In genomic region chr17:879546-879945, GRCh38 we compare ENCODE assay signal across 8 cellular contexts.
A peak's percentile ranks its signal among the peaks of the same experiment; 100 is the strongest.
DNase-seq lines count a peak whose midpoint lies in the region; ATAC-seq and TF ChIP-seq lines count a peak whose summit lies in the region.

No MANE protein-coding gene starts in this region.

- H3K36me3 ChIP-seq in muscle layer of colon (ENCODE audit: insufficient read depth, low read length), result no peaks in the 10 kb centered on the region

- peaks cover 21% of the 10 kb centered on the region for H3K27me3 Mint-ChIP-seq in activated CD8-positive, alpha-beta T cell treated with anti-CD3 and anti-CD28 coated beads, Interleukin-2, amount 10 ng/mL, durations not matched to agents 7 days and 5 days (ENCODE audit: low read depth)
- H3K27me3 Mint-ChIP-seq in endothelial cell (ENCODE audit: unreplicated experiment), result peaks cover 18% of the 10 kb centered on the region

- ATAC-seq in activated CD8-positive, alpha-beta T cell treated with anti-CD3 and anti-CD28 coated beads, Interleukin-2, amount 10 ng/mL, durations not matched to agents 7 days and 5 days, result peak; percentile 55
- ATAC-seq in GM19328 (IDR thresholded peaks at IDR 0.05; ENCODE audit: unreplicated experiment) (no peak), GM18867 (IDR thresholded peaks at IDR 0.05; ENCODE audit: unreplicated experiment) (no peak)

- H3K36me3 Mint-ChIP-seq in activated CD8-positive, alpha-beta T cell treated with anti-CD3 and anti-CD28 coated beads, Interleukin-2, amount 10 ng/mL, durations not matched to agents 7 days and 5 days (ENCODE audit: low read depth), result no peaks in the 10 kb centered on the region
- peaks cover 5% of the 10 kb centered on the region for H3K36me3 Mint-ChIP-seq in endothelial cell (ENCODE audit: low read depth, unreplicated experiment)

- DNase-seq in GM13976 (ENCODE audit: low spot score), result peak; percentile 81
- DNase-seq in NCI-H226, result peak; percentile 96
- peak; percentile 79 for DNase-seq in activated CD8-positive, alpha-beta T cell treated with anti-CD3 and anti-CD28 coated beads, Interleukin-2, amount 10 ng/mL, durations not matched to agents 7 days and 5 days
- DNase-seq in endothelial cell (ENCODE audit: low spot score), result peak; percentile 60
- peak; percentile 15 for DNase-seq in stimulated activated CD8-positive, alpha-beta memory T cell treated with anti-CD3 and anti-CD28 coated beads, Interleukin-7, amount 100 ng/mL, for 24 hours (ENCODE audit: low read depth)

- no peak overlapping the region for H3K4me3 ChIP-seq in muscle layer of colon (ENCODE audit: low read depth in 1 of 2, low read length in 2 of 2)

- POLR2A ChIA-PET in activated CD8-positive, alpha-beta T cell treated with anti-CD3 and anti-CD28 coated beads, Interleukin-2, amount 10 ng/mL, durations not matched to agents 7 days and 5 days (lab: Charles Lee), result interaction anchor here (1.1 kb wide), 1 partner anchor 117 kb away, joined by 4 read pairs; the partner anchor contains the start of gene TIMM22

- peaks cover 47% of the 10 kb centered on the region for H3K4me1 ChIP-seq in muscle layer of colon (ENCODE audit: insufficient read depth, low read length)

- TF ChIP-seq CTCF in GM13976 (IDR thresholded peaks at IDR 0.05; ENCODE audit: borderline replicate concordance, control extremely low read depth, extremely low read depth, insufficient read depth, missing control alignments) (peak; percentile 39), endothelial cell (IDR thresholded peaks at IDR 0.05; ENCODE audit: unreplicated experiment) (peak; percentile 59)

- peaks cover 22% of the 10 kb centered on the region for H3K4me1 Mint-ChIP-seq in activated CD8-positive, alpha-beta T cell treated with anti-CD3 and anti-CD28 coated beads, Interleukin-2, amount 10 ng/mL, durations not matched to agents 7 days and 5 days (ENCODE audit: low read depth)
- H3K4me1 Mint-ChIP-seq in endothelial cell (ENCODE audit: unreplicated experiment), result peaks cover 36% of the 10 kb centered on the region

- no peaks in the 10 kb centered on the region for H3K9me3 ChIP-seq in muscle layer of colon (ENCODE audit: low read length)

- peak overlapping the region; percentile 73 for H3K27ac ChIP-seq in muscle layer of colon (ENCODE audit: low read depth, low read length)

- in situ Hi-C loops in GM13976 (cut with MboI; ENCODE audit: low sequenced_read_pairs, unreplicated experiment), result no loop called here

- CTCF ChIA-PET in activated CD8-positive, alpha-beta T cell treated with anti-CD3 and anti-CD28 coated beads, Interleukin-2, amount 10 ng/mL, durations not matched to agents 7 days and 5 days (lab: Charles Lee), result interaction anchor here (0.6 to 6.2 kb wide), 17 partner anchors 8 to 177 kb away, joined by 3 to 62 read pairs (median 4); partner anchors contain the start of genes GLOD4, MRM3, NXN and TIMM22

- H3K27me3 ChIP-seq in muscle layer of colon (ENCODE audit: control insufficient read depth in 1 of 2, insufficient read depth in 2 of 2, low read length in 2 of 2), result no peaks in the 10 kb centered on the region

- H3K9ac ChIP-seq in muscle layer of colon (ENCODE audit: low read length), result peak overlapping the region; percentile 9

- H3K27ac Mint-ChIP-seq in activated CD8-positive, alpha-beta T cell treated with anti-CD3 and anti-CD28 coated beads, Interleukin-2, amount 10 ng/mL, durations not matched to agents 7 days and 5 days, result no peak overlapping the region
- peak overlapping the region; percentile 67 for H3K27ac Mint-ChIP-seq in endothelial cell (ENCODE audit: unreplicated experiment)

- no peaks in the 10 kb centered on the region for H3K9me3 Mint-ChIP-seq in activated CD8-positive, alpha-beta T cell treated with anti-CD3 and anti-CD28 coated beads, Interleukin-2, amount 10 ng/mL, durations not matched to agents 7 days and 5 days (ENCODE audit: insufficient read depth)
- H3K9me3 Mint-ChIP-seq in endothelial cell (ENCODE audit: unreplicated experiment), result no peaks in the 10 kb centered on the region

- no peak overlapping the region for H3K4me3 Mint-ChIP-seq in activated CD8-positive, alpha-beta T cell treated with anti-CD3 and anti-CD28 coated beads, Interleukin-2, amount 10 ng/mL, durations not matched to agents 7 days and 5 days
- no peak overlapping the region for H3K4me3 Mint-ChIP-seq in endothelial cell (ENCODE audit: unreplicated experiment)

Comparison
In these comparisons a context has a peak if more than half of its experiments do, and no peak if none do; other contexts are left out.
1. DNase-seq: peak in every context shown above with its lines; median percentile 96 in NCI-H226; 81 in GM13976; 79 in activated CD8-positive, alpha-beta T cell treated with anti-CD3 and anti-CD28 coated beads, Interleukin-2, amount 10 ng/mL, durations not matched to agents 7 days and 5 days; 60 in endothelial cell; 15 in stimulated activated CD8-positive, alpha-beta memory T cell treated with anti-CD3 and anti-CD28 coated beads, Interleukin-7, amount 100 ng/mL, for 24 hours.